ENCODE assay signal across 9 cellular contexts in the genomic region with DNA sequence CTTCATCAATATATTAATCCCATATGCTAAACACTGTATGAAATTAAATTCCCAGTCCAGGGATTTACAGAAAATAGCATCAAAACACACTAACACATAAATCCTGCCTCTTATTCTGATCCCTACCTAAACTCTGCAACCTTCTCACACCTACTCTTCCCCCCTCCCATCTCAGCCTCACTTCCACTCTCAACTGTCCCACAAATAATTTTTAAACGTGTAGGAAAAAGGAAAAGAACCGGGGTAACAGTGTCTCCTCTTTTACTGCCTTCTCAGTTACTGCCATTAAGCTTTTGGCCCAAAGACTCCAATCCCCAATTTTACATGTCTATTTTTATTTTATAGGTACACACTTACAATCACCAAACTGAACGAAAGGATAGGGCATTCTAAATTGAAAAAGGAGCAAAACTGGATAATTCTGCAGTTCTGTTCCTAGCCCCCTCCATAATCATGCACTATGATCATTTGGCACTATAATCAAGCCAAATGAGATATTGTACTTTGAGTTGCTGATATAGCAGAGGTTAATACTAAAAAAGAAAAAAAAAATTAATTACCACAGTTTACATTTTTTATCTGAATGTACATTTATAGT. TPM values are rescaled to one million over a fixed set of nuclear protein-coding genes. Genes with fewer than 3 reads are reported as not detected.
DNase-seq lines count a peak whose midpoint lies in the region; TF ChIP-seq lines count a peak whose summit lies in the region.
"Had no signal": no experiment of that assay in that cellular context is flagged by ENCODE, and none has a peak within 500 bp of the region (broad histone marks: within the 10 kb centered on the region; RNA-seq: fewer than 3 reads in every experiment).

No MANE protein-coding gene starts in this region.

- H3K36me3 Mint-ChIP-seq in Calu3 (ENCODE audit: insufficient read depth, unreplicated experiment) (peaks cover 46% of the 10 kb centered on the region), neural progenitor cell (peaks cover 4% of the 10 kb centered on the region)

- H3K4me1 ChIP-seq in duodenal mucosa (ENCODE audit: control insufficient read depth in 1 of 2, insufficient read depth in 2 of 2, low read length in 2 of 2) (peaks cover 10 to 31% of the 10 kb centered on the region in 2 donors), neural progenitor cell (peaks cover 28% of the 10 kb centered on the region)

- no TSS peak for BruUV-seq in Calu3 (replicated peaks; lab: Mats Ljungman, UMichigan)

- DNase-seq in Calu3 (no peak), LNCaP clone FGC (ENCODE audit: low read depth) (no peak), neural progenitor cell (ENCODE audit: low spot score) (no peak), cortex of kidney (lab: John Stamatoyannopoulos, UW) (no peak), NCI-H1694 treated with DMSO at 0.1 percent for 48 hours (lab: John Stamatoyannopoulos, UW) (no peak), COLO668 (lab: John Stamatoyannopoulos, UW; ENCODE audit: unreplicated experiment) (no peak), HK-2 (ENCODE audit: unreplicated experiment) (no peak)

- H3K27me3 Mint-ChIP-seq in Calu3 (ENCODE audit: unreplicated experiment) (no peaks in the 10 kb centered on the region), neural progenitor cell (ENCODE audit: insufficient read depth, low read depth) (no peaks in the 10 kb centered on the region)

- H4K20me1 ChIP-seq in neural progenitor cell (ENCODE audit: low read depth) = peaks cover 14% of the 10 kb centered on the region

- peaks cover 31% of the 10 kb centered on the region for H3K4me1 Mint-ChIP-seq in Calu3 (ENCODE audit: low read depth, unreplicated experiment)
- peaks cover 20% of the 10 kb centered on the region for H3K4me1 Mint-ChIP-seq in neural progenitor cell

- peaks cover 35% of the 10 kb centered on the region for H3F3A ChIP-seq in neural progenitor cell (ENCODE audit: low read depth)

- H3K4me2 ChIP-seq in neural progenitor cell = peak overlapping the region; percentile 87

- peak overlapping the region; percentile 33 to 97 for H3K9ac ChIP-seq in duodenal mucosa (ENCODE audit: low read depth in 1 of 2, low read length in 2 of 2)
- peak overlapping the region; percentile 94 for H3K9ac ChIP-seq in neural progenitor cell

- TF ChIP-seq CTCF in Calu3 (IDR thresholded peaks at IDR 0.05; ENCODE audit: unreplicated experiment) (no peak), LNCaP clone FGC (IDR thresholded peaks at IDR 0.05; ENCODE audit: control insufficient read depth, extremely low read depth, insufficient read depth) (no peak), neural progenitor cell (IDR thresholded peaks at IDR 0.05) (no peak)

- H3K36me3 ChIP-seq in duodenal mucosa (ENCODE audit: control insufficient read depth in 1 of 2, insufficient read depth in 2 of 2, low read length in 2 of 2) (peaks cover 0 to 4% of the 10 kb centered on the region in 2 donors), neural progenitor cell (no peaks in the 10 kb centered on the region)

- peak overlapping the region; percentile 82 for H3K4me3 ChIP-seq in LNCaP clone FGC (ENCODE audit: low read depth, low read length)
- peak overlapping the region; percentile 82 to 92 for H3K4me3 ChIP-seq in duodenal mucosa (ENCODE audit: low read depth in 1 of 2, low read length in 2 of 2)
- H3K4me3 ChIP-seq in neural progenitor cell = peak overlapping the region; percentile 85

- intact Hi-C loops in Calu3 (cut with micrococcal nuclease; ENCODE audit: unreplicated experiment) = loop anchor here (2.0 to 5.0 kb wide), 6 partner anchors 27 to 162 kb away; a partner anchor contains a TSS

- H3K27ac ChIP-seq in duodenal mucosa (ENCODE audit: low read depth, low read length) (no peak overlapping the region), neural progenitor cell (no peak overlapping the region)
- H3K27ac ChIP-seq: SJSA1 had no signal

- H3K4me3 Mint-ChIP-seq in Calu3 (ENCODE audit: low read depth, unreplicated experiment) (peak overlapping the region; percentile 66), neural progenitor cell (peak overlapping the region; percentile 11)

- H3K27me3 ChIP-seq in duodenal mucosa (ENCODE audit: control insufficient read depth in 1 of 2, insufficient read depth in 2 of 2, low read length in 2 of 2) (no peaks in the 10 kb centered on the region), neural progenitor cell (no peaks in the 10 kb centered on the region)
- H3K27me3 ChIP-seq: SJSA1 had no signal

- H3K9me3 ChIP-seq in duodenal mucosa (ENCODE audit: control insufficient read depth in 1 of 2, low read length in 2 of 2) (no peaks in the 10 kb centered on the region), neural progenitor cell (ENCODE audit: low read depth) (no peaks in the 10 kb centered on the region)
- H3K9me3 ChIP-seq: SJSA1 had no signal

- H3K27ac Mint-ChIP-seq in Calu3 (ENCODE audit: unreplicated experiment) (peak overlapping the region; percentile 80), neural progenitor cell (no peak overlapping the region)

- H3K9me3 Mint-ChIP-seq in Calu3 (ENCODE audit: low read depth, unreplicated experiment) = no peaks in the 10 kb centered on the region
- peaks cover 6% of the 10 kb centered on the region for H3K9me3 Mint-ChIP-seq in neural progenitor cell

- H3K79me2 ChIP-seq in neural progenitor cell (ENCODE audit: low read depth) = peaks cover 67% of the 10 kb centered on the region

- CTCF ChIA-PET in Calu3 (lab: Charles Lee) = no interaction called here

- no peak overlapping the region for H2AFZ ChIP-seq in neural progenitor cell (replicated peaks)

RNA-seq across cellular contexts. Expression of a gene that starts 2.9 kb away (rescaled TPM):
- total RNA-seq in Calu3 (2022) (23.4 and 25.8 TPM in 2 replicates), neural progenitor cell (ENCODE audit: low replicate concordance) (24.0 and 26.1 TPM in 2 replicates)

RNA-seq across cellular contexts. Expression of a gene that starts 51.9 kb away (rescaled TPM):
- 17.0 and 20.4 TPM in 2 replicates for total RNA-seq in Calu3 (2022)
- 27.9 and 31.4 TPM in 2 replicates for total RNA-seq in neural progenitor cell (ENCODE audit: low replicate concordance)
